Comparison of ENCODE assay signal across 8 cellular contexts in genomic region chr17:39623356-39623950, GRCh38. TPM values are rescaled to one million over a fixed set of nuclear protein-coding genes. Genes with fewer than 3 reads are reported as not detected.
DNase-seq lines count a peak whose midpoint lies in the region; ATAC-seq and TF ChIP-seq lines count a peak whose summit lies in the region.

No MANE protein-coding gene starts in this region.

- TF ChIP-seq CTCF in Peyer's patch (IDR thresholded peaks at IDR 0.05) (peak; percentile 78 to 95 (median 90)), nephron (IDR thresholded peaks at IDR 0.05; ENCODE audit: unreplicated experiment in 3 of 3) (peak; percentile 84 to 89 (median 89))

- H3K36me3 Mint-ChIP-seq in IgD-negative memory B cell, result no peaks in the 10 kb centered on the region
- no peaks in the 10 kb centered on the region for H3K36me3 Mint-ChIP-seq in activated T-cell treated with anti-CD3 and anti-CD28 coated beads, Interleukin-2, amount 50 U/mL, for 4 hours (ENCODE audit: insufficient read depth)
- H3K36me3 Mint-ChIP-seq in nephron (ENCODE audit: low read depth), result no peaks in the 10 kb centered on the region

- peak overlapping the region in 1 of 4 donors; percentile 17 for H3K27ac ChIP-seq in Peyer's patch

- H3K36me3 ChIP-seq in Peyer's patch, result no peaks in the 10 kb centered on the region

- no peaks in the 10 kb centered on the region for H3K9me3 ChIP-seq in Peyer's patch

- H3K4me1 Mint-ChIP-seq in IgD-negative memory B cell (peaks cover 15 to 17% (median 15%) of the 10 kb centered on the region in 3 donors), nephron (peaks cover 30% of the 10 kb centered on the region)
- H3K4me1 Mint-ChIP-seq in activated T-cell treated with anti-CD3 and anti-CD28 coated beads, Interleukin-2, amount 50 U/mL, for 4 hours (ENCODE audit: low read depth), result peaks cover 23% of the 10 kb centered on the region

- no peaks in the 10 kb centered on the region for H3K27me3 ChIP-seq in Peyer's patch

- H3K4me3 Mint-ChIP-seq in IgD-negative memory B cell (peak overlapping the region in 3 of 4 donors; percentile 68 to 87 (median 75)), nephron (no peak overlapping the region)
- H3K4me3 Mint-ChIP-seq in activated T-cell treated with anti-CD3 and anti-CD28 coated beads, Interleukin-2, amount 50 U/mL, for 4 hours, result peak overlapping the region; percentile 46

- ATAC-seq in activated T-cell treated with anti-CD3 and anti-CD28 coated beads, Interleukin-2, amount 50 U/mL, for 4 hours, result peak; percentile 29 to 45
- ATAC-seq in GM21360 (IDR thresholded peaks at IDR 0.05; ENCODE audit: unreplicated experiment), result no peak

- DNase-seq in Daoy (ENCODE audit: low read depth), result peak; percentile 66
- DNase-seq in Peyer's patch, result peak; percentile 85 to 96 (median 94)
- peak; percentile 84 for DNase-seq in activated T-cell treated with anti-CD3 and anti-CD28 coated beads, Interleukin-2, amount 50 U/mL, for 4 hours
- peak; percentile 61 for DNase-seq in fibroblast of gingiva (ENCODE audit: low read depth)
- DNase-seq in stimulated activated naive CD4-positive, alpha-beta T cell (lab: John Stamatoyannopoulos, UW), result peak; percentile 41 to 85 (median 76)

- TF ChIP-seq POLR2A in Peyer's patch (IDR thresholded peaks at IDR 0.05), result no peak

- H3K4me1 ChIP-seq in Peyer's patch, result peaks cover 3 to 31% (median 10%) of the 10 kb centered on the region in 4 donors

- H3K9me3 Mint-ChIP-seq in IgD-negative memory B cell (no peaks in the 10 kb centered on the region), nephron (no peaks in the 10 kb centered on the region)
- H3K9me3 Mint-ChIP-seq in activated T-cell treated with anti-CD3 and anti-CD28 coated beads, Interleukin-2, amount 50 U/mL, for 4 hours, result no peaks in the 10 kb centered on the region

- no peak overlapping the region for H3K4me3 ChIP-seq in Peyer's patch

- peaks cover 15% of the 10 kb centered on the region for H3K27me3 Mint-ChIP-seq in IgD-negative memory B cell
- H3K27me3 Mint-ChIP-seq in activated T-cell treated with anti-CD3 and anti-CD28 coated beads, Interleukin-2, amount 50 U/mL, for 4 hours (ENCODE audit: low read depth), result peaks cover 27% of the 10 kb centered on the region
- H3K27me3 Mint-ChIP-seq in nephron (ENCODE audit: low read depth), result peaks cover 79% of the 10 kb centered on the region

- H3K27ac Mint-ChIP-seq in IgD-negative memory B cell (peak overlapping the region in 1 of 3 donors; percentile 88), nephron (no peak overlapping the region)

RNA-seq across cellular contexts. Expression of gene PPP1R1B, which starts 3.3 kb away (rescaled TPM):
- not detected in 2 replicates for total RNA-seq in Daoy (2014; rRNA removed; shearing (Covaris generic))
- not detected for polyA plus RNA-seq in IgD-negative memory B cell
- 100 to 1,000 TPM in 3 of 4 donors, 10 to 100 TPM in 1; 71.8 to 161 (median 125) TPM for total RNA-seq in Peyer's patch
- under 1 TPM in 1 of 3 donors, not detected in 2; 0.18 TPM for total RNA-seq in activated T-cell treated with anti-CD3 and anti-CD28 coated beads, Interleukin-2, amount 50 U/mL, for 4 hours

RNA-seq across cellular contexts. Expression of gene STARD3, which starts 13.5 kb away (rescaled TPM):
- 10.5 and 27.0 TPM in 2 replicates for total RNA-seq in Daoy (2014; rRNA removed; shearing (Covaris generic))
- 35.7 TPM for polyA plus RNA-seq in IgD-negative memory B cell
- total RNA-seq in Peyer's patch, result 100 to 1,000 TPM; 102 to 212 (median 145) TPM
- total RNA-seq in activated T-cell treated with anti-CD3 and anti-CD28 coated beads, Interleukin-2, amount 50 U/mL, for 4 hours, result 10 to 100 TPM; 66.0 to 67.1 (median 66.4) TPM

RNA-seq across cellular contexts. Expression of gene NEUROD2, which starts 15.7 kb away (rescaled TPM):
- not detected in 2 replicates for total RNA-seq in Daoy (2014; rRNA removed; shearing (Covaris generic))
- polyA plus RNA-seq in IgD-negative memory B cell, result not detected
- total RNA-seq in Peyer's patch, result not detected
- not detected for total RNA-seq in activated T-cell treated with anti-CD3 and anti-CD28 coated beads, Interleukin-2, amount 50 U/mL, for 4 hours

RNA-seq across cellular contexts. Expression of gene TCAP, which starts 41.7 kb away (rescaled TPM):
- total RNA-seq in Daoy (2014; rRNA removed; shearing (Covaris generic)), result not detected in 2 replicates
- not detected for polyA plus RNA-seq in IgD-negative memory B cell
- 1 to 10 TPM in 2 of 4 donors, under 1 TPM in 1, not detected in 1; 0.53 to 1.9 (median 1.1) TPM for total RNA-seq in Peyer's patch
- 1 to 10 TPM in 2 of 3 donors, under 1 TPM in 1; 0.73 to 1.4 (median 1.4) TPM for total RNA-seq in activated T-cell treated with anti-CD3 and anti-CD28 coated beads, Interleukin-2, amount 50 U/mL, for 4 hours

RNA-seq across cellular contexts. Expression of gene PNMT, which starts 44.8 kb away (rescaled TPM):
- 0.18 TPM in 1 of 2 replicates, not detected in the other for total RNA-seq in Daoy (2014; rRNA removed; shearing (Covaris generic))
- not detected for polyA plus RNA-seq in IgD-negative memory B cell
- 10 to 100 TPM in 1 of 4 donors, 1 to 10 TPM in 3; 1.4 to 28.1 (median 1.8) TPM for total RNA-seq in Peyer's patch
- not detected for total RNA-seq in activated T-cell treated with anti-CD3 and anti-CD28 coated beads, Interleukin-2, amount 50 U/mL, for 4 hours

Comparison
In these comparisons a context has a peak if more than half of its experiments do, and no peak if none do; other contexts are left out.
1. H3K4me3 Mint-ChIP-seq: peak in IgD-negative memory B cell (3 of 4) and activated T-cell treated with anti-CD3 and anti-CD28 coated beads, Interleukin-2, amount 50 U/mL, for 4 hours (single experiment); none in nephron (0 of 3).
2. RNA of gene PPP1R1B, which starts 3.3 kb away (total RNA-seq): 71.8 to 161 TPM in Peyer's patch; 0.18 TPM in activated T-cell treated with anti-CD3 and anti-CD28 coated beads, Interleukin-2, amount 50 U/mL, for 4 hours and not detected in Daoy; every median in the first group is over 10 times any median in the second.
3. Peak in every context shown above with its lines, with median percentiles within 50 percentile points of each other: DNase-seq.